17 cellular contexts compared by ENCODE assay signal in the genomic region with DNA sequence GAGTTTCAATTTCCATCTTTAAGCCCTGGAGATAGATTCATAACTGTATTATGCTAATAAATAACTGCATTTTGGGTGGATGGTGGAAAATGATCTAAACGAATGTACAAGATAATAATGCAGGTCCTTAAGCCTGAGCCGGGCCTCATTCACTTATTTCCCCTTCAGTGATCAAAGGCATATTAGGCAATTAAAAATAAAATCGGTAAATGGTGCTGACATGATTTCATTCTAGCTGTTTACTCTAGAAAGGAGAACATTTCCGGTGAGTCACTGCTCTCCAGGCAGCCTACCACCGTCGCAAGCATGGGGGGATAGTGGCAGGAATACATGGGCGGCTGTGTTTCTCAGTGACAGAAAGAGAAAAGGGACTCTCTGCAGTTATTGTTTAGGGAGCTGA. TPM values are rescaled to one million over a fixed set of nuclear protein-coding genes. Genes with fewer than 3 reads are reported as not detected.
DNase-seq lines count a peak whose midpoint lies in the region; ATAC-seq, FAIRE-seq and TF ChIP-seq lines count a peak whose summit lies in the region.
"Had no signal": no experiment of that assay in that cellular context is flagged by ENCODE, and none has a peak within 500 bp of the region (broad histone marks: within the 10 kb centered on the region; RNA-seq: fewer than 3 reads in every experiment).

No MANE protein-coding gene starts in this region.

- H3K36me3 ChIP-seq in SK-N-MC (ENCODE audit: insufficient read depth, low read length): no peaks in the 10 kb centered on the region
- H3K36me3 ChIP-seq: colonic mucosa had no signal

- H3K9me3 Mint-ChIP-seq in osteocyte (ENCODE audit: unreplicated experiment): no peaks in the 10 kb centered on the region
- H3K9me3 Mint-ChIP-seq: memory B cell had no signal

- peaks cover 4% of the 10 kb centered on the region for H3K4me1 Mint-ChIP-seq in osteocyte (ENCODE audit: unreplicated experiment)
- H3K4me1 Mint-ChIP-seq: CD4-positive, CD25-positive, alpha-beta regulatory T cell; memory B cell had no signal

- peaks cover 6% of the 10 kb centered on the region for H3K27me3 Mint-ChIP-seq in osteocyte (ENCODE audit: unreplicated experiment)

- no peaks in the 10 kb centered on the region for H3K36me3 Mint-ChIP-seq in osteocyte (ENCODE audit: unreplicated experiment)
- H3K36me3 Mint-ChIP-seq: CD4-positive, CD25-positive, alpha-beta regulatory T cell; memory B cell had no signal

- H3K9me3 ChIP-seq in SK-N-MC (ENCODE audit: low read depth, low read length): no peaks in the 10 kb centered on the region
- H3K9me3 ChIP-seq: colonic mucosa had no signal

- peak; percentile 98 for FAIRE-seq in islet of Langerhans (lab: Jason Lieb, UNC)
- FAIRE-seq: GM12891 had no signal

- peak overlapping the region; percentile 67 for H3K4me3 ChIP-seq in SK-N-MC
- H3K4me3 ChIP-seq: colonic mucosa had no signal

- DNase-seq in DMS153 (lab: John Stamatoyannopoulos, UW) (peak; percentile 48), NCI-H1092 treated with DMSO at 0.1 percent for 48 hours (lab: John Stamatoyannopoulos, UW) (peak; percentile 71), SK-N-MC (ENCODE audit: low read depth, low spot score) (peak; percentile 78), osteocyte (ENCODE audit: extremely low spot score, unreplicated experiment) (no peak), epidermal melanocyte (ENCODE audit: insufficient read length, low spot score) (no peak)
- DNase-seq: activated CD4-positive, alpha-beta T cell treated with anti-CD3 and anti-CD28 coated beads for 48 hours; activated gamma-delta T cell; CD4-positive, CD25-positive, alpha-beta regulatory T cell; colonic mucosa; NCI-H2171 had no signal

- H3K27ac Mint-ChIP-seq in osteocyte (ENCODE audit: unreplicated experiment): no peak overlapping the region
- H3K27ac Mint-ChIP-seq: memory B cell had no signal

- ATAC-seq in GM21360 (IDR thresholded peaks at IDR 0.05; ENCODE audit: unreplicated experiment) (no peak), HG03354 (IDR thresholded peaks at IDR 0.05; ENCODE audit: poor library complexity, severe bottlenecking, unreplicated experiment) (no peak)

- no peak overlapping the region for H3K4me3 Mint-ChIP-seq in osteocyte (ENCODE audit: unreplicated experiment)
- H3K4me3 Mint-ChIP-seq: CD4-positive, CD25-positive, alpha-beta regulatory T cell; memory B cell had no signal

- no peak overlapping the region for H3K9ac ChIP-seq in SK-N-MC (ENCODE audit: insufficient read length)

- TF ChIP-seq CTCF in osteocyte (IDR thresholded peaks at IDR 0.05): no peak

- H3K27ac ChIP-seq in SK-N-MC: 0 out of 2 replicates have a peak overlapping the region, but pooled peaks have one; percentile 14
- H3K27ac ChIP-seq: colonic mucosa had no signal

RNA-seq across cellular contexts. Expression of gene SLC24A5, which starts 58.3 kb away (rescaled TPM):
- not detected in 2 replicates for total RNA-seq in osteocyte
- total RNA-seq: CD4-positive, CD25-positive, alpha-beta regulatory T cell; colonic mucosa; pulmonary artery endothelial cell; temporal lobe had no signal

Comparison
In these comparisons a context has a peak if more than half of its experiments do, and no peak if none do; other contexts are left out.
1. DNase-seq: peak in DMS153 (single experiment), NCI-H1092 treated with DMSO at 0.1 percent for 48 hours (single experiment) and SK-N-MC (single experiment); none in osteocyte (single experiment) and epidermal melanocyte (single experiment).